8 cellular contexts compared by ENCODE assay signal in the genomic region with DNA sequence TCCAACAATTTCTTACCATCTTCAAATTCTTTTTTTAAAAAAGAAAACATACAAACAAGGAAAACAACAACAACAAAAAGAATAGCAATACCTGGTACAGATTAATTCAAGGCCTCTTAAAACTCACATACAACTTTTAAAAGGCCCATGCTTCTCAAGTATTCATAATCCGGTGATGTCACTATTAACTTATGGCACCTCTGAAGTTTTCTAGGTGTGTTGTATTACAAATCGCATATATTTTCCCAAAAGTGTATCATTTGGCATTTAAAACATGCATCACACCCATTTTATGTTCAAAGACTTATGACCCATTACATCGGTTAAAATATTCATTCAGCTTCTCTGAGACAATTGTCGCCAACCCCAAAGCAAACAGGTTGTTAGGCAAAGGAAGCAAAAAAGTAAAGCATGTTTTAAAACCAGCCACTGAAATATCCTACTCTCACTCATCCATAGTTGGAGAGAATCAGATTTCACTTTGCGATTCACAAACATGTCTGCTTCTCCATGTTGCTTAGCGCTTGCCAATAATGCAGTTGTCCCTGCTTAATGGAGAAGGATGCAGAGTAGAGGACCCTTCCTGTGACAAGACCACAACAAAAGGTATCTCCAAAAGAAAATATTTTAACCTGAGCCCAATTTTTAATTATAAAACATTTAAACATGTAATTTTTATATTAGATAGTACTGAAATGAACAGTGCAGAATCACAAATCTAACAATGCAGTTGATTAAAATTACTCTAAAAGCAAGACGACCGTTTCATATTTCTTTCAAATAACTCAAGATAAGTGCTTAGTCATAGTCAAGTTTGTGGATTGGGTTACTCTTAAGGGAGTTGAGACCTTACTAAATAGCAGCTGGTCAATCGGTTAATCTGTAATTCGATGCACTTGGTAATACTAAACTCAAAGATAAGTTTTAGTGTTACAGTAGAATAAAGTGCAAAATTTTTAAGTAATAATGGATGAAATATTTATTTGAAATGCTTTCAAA. TPM values are rescaled to one million over a fixed set of nuclear protein-coding genes. Genes with fewer than 3 reads are reported as not detected.
DNase-seq lines count a peak whose midpoint lies in the region; ATAC-seq and TF ChIP-seq lines count a peak whose summit lies in the region.

No MANE protein-coding gene starts in this region.

- TSS peak; percentile 41 for BruUV-seq in Calu3 (replicated peaks; lab: Mats Ljungman, UMichigan)

- H3K4me1 ChIP-seq in KMS-11 (ENCODE audit: low read depth, poor library complexity, severe bottlenecking) (peaks cover 19% of the 10 kb centered on the region), stomach (peaks cover 22 to 68% (median 42%) of the 10 kb centered on the region in 4 donors)

- peaks cover 32% of the 10 kb centered on the region for H3K4me1 Mint-ChIP-seq in Calu3 (ENCODE audit: low read depth, unreplicated experiment)
- H3K4me1 Mint-ChIP-seq in activated T-helper 1 cell treated with anti-CD3 and anti-CD28 coated beads, Interleukin-12 subunit alpha, Interleukin-12 subunit beta, Interleukin-2, Interleukin-4 antibody, amounts not matched to agents 30 ng/mL and 10 ng/mL and 1 ng/mL, durations not matched to agents 14 hours and 24 hours and 36 hours (ENCODE audit: low read depth) = peaks cover 36% of the 10 kb centered on the region

- TF ChIP-seq POLR2A in stomach (IDR thresholded peaks at IDR 0.05) = no peak

- H3K27me3 ChIP-seq in KMS-11 (ENCODE audit: insufficient read depth, low read depth) = no peaks in the 10 kb centered on the region
- H3K27me3 ChIP-seq in stomach = no peaks in the 10 kb centered on the region

- 9 to 21% (median 14%) methylated on average over 10 of the region's 10 CpGs for WGBS in stomach, 5 donors

- CTCF ChIA-PET in Calu3 (lab: Charles Lee) = interaction anchor here (1.4 kb wide), 1 partner anchor 51 kb away, joined by 6 read pairs; a partner anchor contains a TSS

- H3K36me3 ChIP-seq in KMS-11 (ENCODE audit: insufficient read depth) (peaks cover 8% of the 10 kb centered on the region), stomach (peaks cover 31 to 36% (median 35%) of the 10 kb centered on the region in 4 donors)

- peaks cover 78% of the 10 kb centered on the region for H3K36me3 Mint-ChIP-seq in Calu3 (ENCODE audit: insufficient read depth, unreplicated experiment)
- peaks cover 25% of the 10 kb centered on the region for H3K36me3 Mint-ChIP-seq in activated T-helper 1 cell treated with anti-CD3 and anti-CD28 coated beads, Interleukin-12 subunit alpha, Interleukin-12 subunit beta, Interleukin-2, Interleukin-4 antibody, amounts not matched to agents 30 ng/mL and 10 ng/mL and 1 ng/mL, durations not matched to agents 14 hours and 24 hours and 36 hours (ENCODE audit: low read depth)

- H3K27ac ChIP-seq in KMS-11 (peak overlapping the region; percentile 97), stomach (peak overlapping the region; percentile 32 to 100 (median 99))

- H3K79me2 ChIP-seq in KMS-11 (ENCODE audit: insufficient read depth, low read depth) = peaks cover 62% of the 10 kb centered on the region

- no peak for TF ChIP-seq EP300 in stomach (IDR thresholded peaks at IDR 0.05)

- peaks cover 11% of the 10 kb centered on the region for H4K20me1 ChIP-seq in KMS-11 (ENCODE audit: insufficient read depth)

- no peak for TF ChIP-seq CTCF in Calu3 (IDR thresholded peaks at IDR 0.05; ENCODE audit: unreplicated experiment)
- no peak for TF ChIP-seq CTCF in KMS-11 (conservative IDR thresholded peaks at IDR 0.05; ENCODE audit: low read depth, low read length)
- no peak for TF ChIP-seq CTCF in stomach (IDR thresholded peaks at IDR 0.05)

- H3K9me3 Mint-ChIP-seq in Calu3 (ENCODE audit: low read depth, unreplicated experiment) = no peaks in the 10 kb centered on the region
- no peaks in the 10 kb centered on the region for H3K9me3 Mint-ChIP-seq in activated T-helper 1 cell treated with anti-CD3 and anti-CD28 coated beads, Interleukin-12 subunit alpha, Interleukin-12 subunit beta, Interleukin-2, Interleukin-4 antibody, amounts not matched to agents 30 ng/mL and 10 ng/mL and 1 ng/mL, durations not matched to agents 14 hours and 24 hours and 36 hours

- H3K4me2 ChIP-seq in KMS-11 = peak overlapping the region; percentile 90

- H2AFZ ChIP-seq in KMS-11 (ENCODE audit: low read depth) = no peak overlapping the region

- intact Hi-C loops in Calu3 (cut with micrococcal nuclease; ENCODE audit: unreplicated experiment) = no loop called here
- intact Hi-C loops in activated T-helper 1 cell treated with anti-CD3 and anti-CD28 coated beads, Interleukin-12 subunit alpha, Interleukin-12 subunit beta, Interleukin-2, Interleukin-4 antibody, amounts not matched to agents 30 ng/mL and 10 ng/mL and 1 ng/mL, durations not matched to agents 14 hours and 24 hours and 36 hours (cut with micrococcal nuclease) = loop anchor here (5.0 kb wide), 3 partner anchors 237 to 472 kb away; a partner anchor contains a TSS
- intact Hi-C loops in stomach (cut with DNase I; ENCODE audit: low total_unique reads) = no loop called here

- H3K9ac ChIP-seq in KMS-11 = peak overlapping the region; percentile 99

- H3K27ac Mint-ChIP-seq in Calu3 (ENCODE audit: unreplicated experiment) = peak overlapping the region; percentile 98
- peak overlapping the region; percentile 63 for H3K27ac Mint-ChIP-seq in activated T-helper 1 cell treated with anti-CD3 and anti-CD28 coated beads, Interleukin-12 subunit alpha, Interleukin-12 subunit beta, Interleukin-2, Interleukin-4 antibody, amounts not matched to agents 30 ng/mL and 10 ng/mL and 1 ng/mL, durations not matched to agents 14 hours and 24 hours and 36 hours

- DNase-seq in Calu3 = no peak
- DNase-seq in activated T-helper 1 cell treated with anti-CD3 and anti-CD28 coated beads, Interleukin-12 subunit alpha, Interleukin-12 subunit beta, Interleukin-2, Interleukin-4 antibody, amounts not matched to agents 30 ng/mL and 10 ng/mL and 1 ng/mL, durations not matched to agents 14 hours and 24 hours and 36 hours (ENCODE audit: low spot score) = no peak
- DNase-seq in stomach = no peak
- no peak for DNase-seq in NCI-H1694 treated with DMSO at 0.1 percent for 48 hours (lab: John Stamatoyannopoulos, UW)
- DNase-seq in activated CD8-positive, alpha-beta memory T cell treated with anti-CD3 and anti-CD28 coated beads for 24 hours = no peak

- no peaks in the 10 kb centered on the region for H3K27me3 Mint-ChIP-seq in Calu3 (ENCODE audit: unreplicated experiment)
- peaks cover 2% of the 10 kb centered on the region for H3K27me3 Mint-ChIP-seq in activated T-helper 1 cell treated with anti-CD3 and anti-CD28 coated beads, Interleukin-12 subunit alpha, Interleukin-12 subunit beta, Interleukin-2, Interleukin-4 antibody, amounts not matched to agents 30 ng/mL and 10 ng/mL and 1 ng/mL, durations not matched to agents 14 hours and 24 hours and 36 hours (ENCODE audit: insufficient read depth)

- no peak for ATAC-seq in GM21737 (IDR thresholded peaks at IDR 0.05; ENCODE audit: unreplicated experiment)

- H3K9me3 ChIP-seq in stomach = no peaks in the 10 kb centered on the region

- no peak overlapping the region for H3K4me3 ChIP-seq in KMS-11 (IDR thresholded peaks at IDR 0.05; ENCODE audit: insufficient read depth, low read depth, low read length)
- H3K4me3 ChIP-seq in iPS-11a (ENCODE audit: low read depth, low read length) = peak overlapping the region; percentile 90
- H3K4me3 ChIP-seq in stomach = peak overlapping the region; percentile 74 to 96 (median 86)

- H3K4me3 Mint-ChIP-seq in Calu3 (ENCODE audit: low read depth, unreplicated experiment) = peak overlapping the region; percentile 97
- peak overlapping the region; percentile 96 for H3K4me3 Mint-ChIP-seq in activated T-helper 1 cell treated with anti-CD3 and anti-CD28 coated beads, Interleukin-12 subunit alpha, Interleukin-12 subunit beta, Interleukin-2, Interleukin-4 antibody, amounts not matched to agents 30 ng/mL and 10 ng/mL and 1 ng/mL, durations not matched to agents 14 hours and 24 hours and 36 hours

RNA-seq across cellular contexts. Expression of a gene that starts 1.6 kb away (rescaled TPM):
- total RNA-seq in Calu3 (2022) (380 and 411 TPM in 2 replicates), stomach (100 to 1,000 TPM in 3 of 5 donors, 10 to 100 TPM in 2; 18.1 to 163 (median 126) TPM)
- 259 and 265 TPM in 2 replicates for total RNA-seq in activated T-helper 1 cell treated with anti-CD3 and anti-CD28 coated beads, Interleukin-12 subunit alpha, Interleukin-12 subunit beta, Interleukin-2, Interleukin-4 antibody, amounts not matched to agents 30 ng/mL and 10 ng/mL and 1 ng/mL, durations not matched to agents 14 hours and 24 hours and 36 hours
- polyA plus RNA-seq in stomach = 100 to 1,000 TPM; 233 to 590 (median 480) TPM

RNA-seq across cellular contexts. Expression of a gene that starts 50.7 kb away (rescaled TPM):
- 242 and 260 TPM in 2 replicates for total RNA-seq in Calu3 (2022)
- total RNA-seq in activated T-helper 1 cell treated with anti-CD3 and anti-CD28 coated beads, Interleukin-12 subunit alpha, Interleukin-12 subunit beta, Interleukin-2, Interleukin-4 antibody, amounts not matched to agents 30 ng/mL and 10 ng/mL and 1 ng/mL, durations not matched to agents 14 hours and 24 hours and 36 hours = 181 and 183 TPM in 2 replicates
- total RNA-seq in stomach = 100 to 1,000 TPM in 1 of 5 donors, 10 to 100 TPM in 4; 46.7 to 108 (median 76.5) TPM
- 10 to 100 TPM; 29.4 to 50.1 (median 33.7) TPM for polyA plus RNA-seq in stomach
